In genomic region chr7:4641667-4642467, GRCh38 we compare ENCODE assay signal across 8 cellular contexts. TPM values are rescaled to one million over a fixed set of nuclear protein-coding genes. Genes with fewer than 3 reads are reported as not detected.
A peak's percentile ranks its signal among the peaks of the same experiment; 100 is the strongest.
DNase-seq lines count a peak whose midpoint lies in the region; ATAC-seq and TF ChIP-seq lines count a peak whose summit lies in the region.

No MANE protein-coding gene starts in this region.

- peak overlapping the region; percentile 72 for H3K4me3 ChIP-seq in BJ (ENCODE audit: low read depth, low read length)
- H3K4me3 ChIP-seq in right lobe of liver, result peak overlapping the region; percentile 58 to 75 (median 73)

- intact Hi-C loops in right lobe of liver (cut with DNase I), result loop anchor here (5.0 kb wide), 1 partner anchor 40 kb away; the partner anchor contains the start of gene FOXK1 (in 2 of the 2)

- H3K27ac ChIP-seq in right lobe of liver, result peak overlapping the region; percentile 87 to 92 (median 91)

- peaks cover 0 to 2% (median 0%) of the 10 kb centered on the region in 4 donors for H3K4me1 ChIP-seq in right lobe of liver

- ATAC-seq in GM19043 (IDR thresholded peaks at IDR 0.05; ENCODE audit: low read depth, unreplicated experiment) (peak; percentile 76), HG03354 (IDR thresholded peaks at IDR 0.05; ENCODE audit: poor library complexity, severe bottlenecking, unreplicated experiment) (peak; percentile 81), right lobe of liver (peak; percentile 94 to 97 (median 95))

- peak; percentile 77 for TF ChIP-seq POLR2A in right lobe of liver (IDR thresholded peaks at IDR 0.05)

- CTCF ChIA-PET in BJ (lab: Yijun Ruan, JAX), result interaction anchor here (0.8 to 2.5 kb wide), 11 partner anchors 9 to 116 kb away, joined by 3 to 14 read pairs (median 4); partner anchors contain the start of gene FOXK1

- H3K36me3 ChIP-seq in BJ (ENCODE audit: control insufficient read depth, insufficient read depth, low read length), result no peaks in the 10 kb centered on the region
- H3K36me3 ChIP-seq in right lobe of liver, result no peaks in the 10 kb centered on the region

- DNase-seq in BJ (ENCODE audit: low read depth), result no peak
- DNase-seq in NCI-H446 treated with DMSO at 0.1 percent for 48 hours (lab: John Stamatoyannopoulos, UW), result peak; percentile 85
- DNase-seq in activated CD4-positive, alpha-beta T cell treated with anti-CD3 and anti-CD28 coated beads for 48 hours, result peak; percentile 96
- peak; percentile 83 for DNase-seq in cortex of kidney (lab: John Stamatoyannopoulos, UW)
- DNase-seq in right lobe of liver, result peak; percentile 94 to 96 (median 95)
- peak; percentile 95 to 97 for DNase-seq in stimulated activated CD4-positive, alpha-beta T cell treated with anti-CD3 and anti-CD28 coated beads, Interleukin-4, amount 100 ng/mL, for 4 hours

- POLR2A ChIA-PET in BJ (lab: Charles Lee), result interaction anchor here (0.8 to 1.0 kb wide), 2 partner anchors 41 to 103 kb away, joined by 3 read pairs; partner anchors contain the start of gene FOXK1

- H3K27me3 ChIP-seq in BJ (ENCODE audit: control insufficient read depth, insufficient read depth, low read length) (no peaks in the 10 kb centered on the region), right lobe of liver (no peaks in the 10 kb centered on the region)

- under 1% methylated on average over 12 of the region's 103 CpGs for WGBS in right lobe of liver (ENCODE audit: insufficient coverage, low coverage, low lambda C conversion rate, missing lambda C conversion rate)

- TF ChIP-seq CTCF in BJ (IDR thresholded peaks at IDR 0.05; ENCODE audit: insufficient read depth, low read depth, low read length) (0 out of 2 replicates have a peak, but pooled peaks have one; percentile 13), right lobe of liver (IDR thresholded peaks at IDR 0.05) (peak; percentile 43 to 71 (median 46))

- no peaks in the 10 kb centered on the region for H3K9me3 ChIP-seq in right lobe of liver

RNA-seq across cellular contexts. Expression of gene FOXK1, which starts 40.2 kb away (rescaled TPM):
- polyA plus RNA-seq in BJ (2011; rRNA removed), result 2.6 and 3.3 TPM in 2 replicates
- 8.2 and 11.5 TPM in 2 replicates for polyA minus RNA-seq in BJ (2011; rRNA and poly(A)+ RNA removed)
- 1 to 10 TPM; 3.8 to 8.4 (median 6.9) TPM for total RNA-seq in right lobe of liver
